36 cellular contexts compared by ENCODE assay signal in the genomic region with DNA sequence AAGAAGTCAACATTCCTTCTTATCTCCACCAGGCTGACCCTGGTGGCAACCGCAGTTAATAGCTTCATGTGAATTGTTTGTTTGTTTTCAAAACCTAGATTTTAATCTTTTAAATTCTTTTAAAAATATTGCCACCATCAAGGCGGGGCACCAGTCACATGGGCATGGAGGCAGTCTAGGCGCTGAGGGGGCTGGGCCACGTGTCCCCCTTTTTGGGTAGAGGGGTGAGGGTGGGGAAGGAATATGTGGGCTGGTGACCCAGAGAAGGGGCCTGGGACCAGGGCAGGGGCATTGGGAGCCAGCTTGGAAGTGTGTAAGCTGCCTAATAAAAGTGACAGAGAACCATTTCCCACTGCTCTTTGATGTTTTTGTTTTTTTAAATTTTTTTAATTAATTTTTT.
"Had no signal": no experiment of that assay in that cellular context is flagged by ENCODE, and none has a peak within 500 bp of the region (broad histone marks: within the 10 kb centered on the region; RNA-seq: fewer than 3 reads in every experiment).

No MANE protein-coding gene starts in this region.

- H3K4me1 ChIP-seq: ascending aorta, colonic mucosa had no signal

- DNase-seq: activated B cell treated with CpG ODN at 0.5 μM for 24 hours; activated CD4-positive, alpha-beta T cell treated with anti-CD3 and anti-CD28 coated beads for 48 hours; activated CD4-positive, alpha-beta T cell treated with anti-CD3 and anti-CD28 coated beads, Interleukin-2, amount 50 U/mL, for 1 hour; activated CD4-positive, alpha-beta T cell treated with anti-CD3 and anti-CD28 coated beads, Interleukin-2, amount 50 U/mL, for 48 hours; activated CD8-positive, alpha-beta memory T cell treated with anti-CD3 and anti-CD28 coated beads for 24 hours; activated CD8-positive, alpha-beta T cell treated with anti-CD3 and anti-CD28 coated beads for 36 hours; activated effector memory CD4-positive, alpha-beta T cell treated with anti-CD3 and anti-CD28 coated beads, Interleukin-2, amount 50 U/mL, for 16 hours; activated naive CD4-positive, alpha-beta T cell treated with anti-CD3 and anti-CD28 coated beads for 36 hours; activated naive CD8-positive, alpha-beta T cell treated with anti-CD3 and anti-CD28 coated beads for 36 hours; activated naive CD8-positive, alpha-beta T cell treated with anti-CD3 and anti-CD28 coated beads, Interleukin-2, amount 50 U/mL, for 24 hours; activated T-cell treated with anti-CD3 and anti-CD28 coated beads, Interleukin-2, amount 50 U/mL, for 1 hour; activated T-cell treated with anti-CD3 and anti-CD28 coated beads, Interleukin-2, amount 50 U/mL, for 48 hours; amygdala; central memory CD4-positive, alpha-beta T cell; cerebellar nuclear complex; colonic mucosa; dorsolateral prefrontal cortex; effector memory CD4-positive, alpha-beta T cell; erythroblast; foreskin melanocyte; SW 1271; T-helper 1 cell; T-helper 17 cell; T1000; WERI-Rb-1 had no signal

- H3K27ac ChIP-seq: adrenal gland, ascending aorta, breast epithelium, cardiac muscle cell, colonic mucosa, dorsolateral prefrontal cortex, esophagus muscularis mucosa, WERI-Rb-1 had no signal

- H3K36me3 Mint-ChIP-seq: activated naive CD4-positive, alpha-beta T cell treated with anti-CD3 and anti-CD28 coated beads, Interleukin-2, amount 50 U/mL, for 24 hours; activated naive CD8-positive, alpha-beta T cell treated with anti-CD3 and anti-CD28 coated beads for 36 hours; brain had no signal

- H3K36me3 ChIP-seq: adrenal gland, ascending aorta, breast epithelium, cardiac muscle cell, colonic mucosa, esophagus muscularis mucosa, WERI-Rb-1 had no signal

- H3K27me3 Mint-ChIP-seq: activated B cell treated with CpG ODN at 0.5 μM for 24 hours; activated CD8-positive, alpha-beta T cell treated with anti-CD3 and anti-CD28 coated beads for 36 hours; activated naive CD4-positive, alpha-beta T cell treated with anti-CD3 and anti-CD28 coated beads, Interleukin-2, amount 50 U/mL, for 24 hours; activated naive CD8-positive, alpha-beta T cell treated with anti-CD3 and anti-CD28 coated beads for 36 hours; T-helper 17 cell had no signal

- H3K27me3 ChIP-seq: adrenal gland, ascending aorta, cardiac muscle cell, colonic mucosa, dorsolateral prefrontal cortex, esophagus muscularis mucosa had no signal

- H3K4me3 Mint-ChIP-seq: activated B cell treated with CpG ODN at 0.5 μM for 24 hours; activated CD8-positive, alpha-beta T cell treated with anti-CD3 and anti-CD28 coated beads for 36 hours; activated naive CD4-positive, alpha-beta T cell treated with anti-CD3 and anti-CD28 coated beads for 36 hours; activated naive CD4-positive, alpha-beta T cell treated with anti-CD3 and anti-CD28 coated beads, Interleukin-2, amount 50 U/mL, for 24 hours; activated naive CD8-positive, alpha-beta T cell treated with anti-CD3 and anti-CD28 coated beads for 36 hours; activated naive CD8-positive, alpha-beta T cell treated with anti-CD3 and anti-CD28 coated beads, Interleukin-2, amount 50 U/mL, for 24 hours; activated T-helper 1 cell treated with anti-CD3 and anti-CD28 coated beads, Interleukin-12 subunit alpha, Interleukin-12 subunit beta, Interleukin-2, Interleukin-4 antibody, amounts not matched to agents 30 ng/mL and 10 ng/mL and 1 ng/mL, durations not matched to agents 14 hours and 24 hours and 36 hours; brain; dendritic cell treated with granulocyte-macrophage colony-stimulating factor and Interleukin-4, amounts not matched to agents 40 ng/mL and 50 ng/mL, for 4 days; T-helper 17 cell; T-helper 2 cell treated with Interferon-gamma antibody and Interleukin-4, amounts not matched to agents 5 μg/mL and 100 μg/mL, for 36 hours had no signal

- H3K9me3 ChIP-seq: adrenal gland, ascending aorta, breast epithelium, colonic mucosa, esophagus muscularis mucosa had no signal

- H3K4me3 ChIP-seq: adrenal gland, ascending aorta, breast epithelium, cardiac muscle cell, colonic mucosa, dorsolateral prefrontal cortex, esophagus muscularis mucosa had no signal

- H3K27ac Mint-ChIP-seq: activated B cell treated with CpG ODN at 0.5 μM for 24 hours; activated CD8-positive, alpha-beta T cell treated with anti-CD3 and anti-CD28 coated beads for 36 hours; activated naive CD4-positive, alpha-beta T cell treated with anti-CD3 and anti-CD28 coated beads for 36 hours; activated naive CD4-positive, alpha-beta T cell treated with anti-CD3 and anti-CD28 coated beads, Interleukin-2, amount 50 U/mL, for 24 hours; activated naive CD8-positive, alpha-beta T cell treated with anti-CD3 and anti-CD28 coated beads for 36 hours; activated T-helper 1 cell treated with anti-CD3 and anti-CD28 coated beads, Interleukin-12 subunit alpha, Interleukin-12 subunit beta, Interleukin-2, Interleukin-4 antibody, amounts not matched to agents 30 ng/mL and 10 ng/mL and 1 ng/mL, durations not matched to agents 14 hours and 24 hours and 36 hours; activated T-helper 2 cell treated with anti-CD3 and anti-CD28 coated beads, Interferon-gamma antibody, Interleukin-2, Interleukin-4, amounts not matched to agents 10 μg/mL and 5 μg/mL and 100 μg/mL, durations not matched to agents 14 hours and 24 hours and 36 hours; dendritic cell treated with granulocyte-macrophage colony-stimulating factor and Interleukin-4, amounts not matched to agents 40 ng/mL and 50 ng/mL, for 4 days; T-helper 17 cell; T-helper 2 cell treated with Interferon-gamma antibody and Interleukin-4, amounts not matched to agents 5 μg/mL and 100 μg/mL, for 36 hours had no signal

- H3K9me3 Mint-ChIP-seq: activated B cell treated with CpG ODN at 0.5 μM for 24 hours; activated CD8-positive, alpha-beta T cell treated with anti-CD3 and anti-CD28 coated beads for 36 hours; activated naive CD4-positive, alpha-beta T cell treated with anti-CD3 and anti-CD28 coated beads, Interleukin-2, amount 50 U/mL, for 24 hours; activated naive CD8-positive, alpha-beta T cell treated with anti-CD3 and anti-CD28 coated beads for 36 hours; activated naive CD8-positive, alpha-beta T cell treated with anti-CD3 and anti-CD28 coated beads, Interleukin-2, amount 50 U/mL, for 24 hours; activated T-helper 1 cell treated with anti-CD3 and anti-CD28 coated beads, Interleukin-12 subunit alpha, Interleukin-12 subunit beta, Interleukin-2, Interleukin-4 antibody, amounts not matched to agents 30 ng/mL and 10 ng/mL and 1 ng/mL, durations not matched to agents 14 hours and 24 hours and 36 hours; activated T-helper 2 cell treated with anti-CD3 and anti-CD28 coated beads, Interferon-gamma antibody, Interleukin-2, Interleukin-4, amounts not matched to agents 10 μg/mL and 5 μg/mL and 100 μg/mL, durations not matched to agents 14 hours and 24 hours and 36 hours; dendritic cell treated with granulocyte-macrophage colony-stimulating factor and Interleukin-4, amounts not matched to agents 40 ng/mL and 50 ng/mL, for 4 days; T-helper 2 cell treated with Interferon-gamma antibody and Interleukin-4, amounts not matched to agents 5 μg/mL and 100 μg/mL, for 36 hours had no signal
